15 cellular contexts compared by ENCODE assay signal in the genomic region with DNA sequence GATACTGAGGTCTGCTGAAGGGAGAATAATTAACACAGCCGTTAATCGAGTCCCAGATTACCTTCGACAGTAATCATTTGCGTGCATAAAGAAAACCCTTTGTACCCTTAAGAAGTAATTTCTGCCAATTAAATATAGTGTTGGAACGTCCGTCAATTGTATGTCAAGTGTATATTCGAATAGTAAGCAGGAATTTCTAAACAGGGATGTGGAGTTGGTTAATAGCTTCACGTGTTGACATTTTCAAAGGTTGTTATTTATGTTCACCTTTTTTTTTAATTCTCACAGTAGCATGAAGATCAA. TPM values are rescaled to one million over a fixed set of nuclear protein-coding genes. Genes with fewer than 3 reads are reported as not detected.
A peak's percentile ranks its signal among the peaks of the same experiment; 100 is the strongest.
DNase-seq lines count a peak whose midpoint lies in the region; TF ChIP-seq lines count a peak whose summit lies in the region.
"Had no signal": no experiment of that assay in that cellular context is flagged by ENCODE, and none has a peak within 500 bp of the region (broad histone marks: within the 10 kb centered on the region; RNA-seq: fewer than 3 reads in every experiment).

No MANE protein-coding gene starts in this region.

- peak overlapping the region; percentile 68 for H3K4me3 Mint-ChIP-seq in MCF 10A (ENCODE audit: unreplicated experiment)
- peak overlapping the region; percentile 84 to 93 (median 92) for H3K4me3 Mint-ChIP-seq in nephron
- H3K4me3 Mint-ChIP-seq: IgD-negative memory B cell had no signal

- no peak overlapping the region for H3K4me2 ChIP-seq in mammary epithelial cell (ENCODE audit: insufficient read depth, low read depth, low read length)

- H3K36me3 ChIP-seq in mammary epithelial cell (ENCODE audit: insufficient read depth, low read length) (no peaks in the 10 kb centered on the region), tibial artery (no peaks in the 10 kb centered on the region)
- H3K36me3 ChIP-seq: sigmoid colon, SJSA1 had no signal

- no TSS peak for BruUV-seq in MCF 10A (replicated peaks; lab: Mats Ljungman, UMichigan)
- BruUV-seq in mammary epithelial cell (replicated peaks; lab: Mats Ljungman, UMichigan) = no TSS peak

- H2AFZ ChIP-seq in mammary epithelial cell (ENCODE audit: low read depth, low read length) = no peak overlapping the region

- H3K4me1 Mint-ChIP-seq in MCF 10A (ENCODE audit: insufficient read depth, unreplicated experiment) = no peaks in the 10 kb centered on the region
- no peaks in the 10 kb centered on the region for H3K4me1 Mint-ChIP-seq in nephron

- no peak overlapping the region for H3K9ac ChIP-seq in mammary epithelial cell (ENCODE audit: insufficient read depth, low read length)

- H3K9me3 ChIP-seq in mammary epithelial cell (replicated peaks; ENCODE audit: insufficient read depth, low read length) = no peaks in the 10 kb centered on the region
- peaks cover 0 to 22% (median 8%) of the 10 kb centered on the region in 3 donors for H3K9me3 ChIP-seq in tibial artery
- H3K9me3 ChIP-seq: Caco-2, sigmoid colon, SJSA1 had no signal

- H3K9me3 Mint-ChIP-seq in MCF 10A (ENCODE audit: unreplicated experiment) (peaks cover 15% of the 10 kb centered on the region), nephron (peaks cover 6% of the 10 kb centered on the region)

- POLR2A ChIA-PET in MCF 10A (lab: Yijun Ruan, JAX) = interaction anchor here (0.9 kb wide), 1 partner anchor 16 kb away, joined by 6 read pairs; no protein-coding TSS in a partner anchor

- H3K36me3 Mint-ChIP-seq in MCF 10A (ENCODE audit: insufficient read depth, unreplicated experiment) (no peaks in the 10 kb centered on the region), nephron (ENCODE audit: low read depth) (no peaks in the 10 kb centered on the region)
- H3K36me3 Mint-ChIP-seq: IgD-negative memory B cell; stimulated activated memory B cell treated with anti-CD40 and anti-IgM and Interleukin-4, amounts not matched to agents 10 μg/mL and 1 μg/mL and 100 μg/mL, for 72 hours had no signal

- in situ Hi-C loops in mammary epithelial cell (cut with MboI; ENCODE audit: low sequenced_read_pairs in 2 of 2) = no loop called here

- H3K27me3 ChIP-seq in mammary epithelial cell (ENCODE audit: insufficient read depth, low read length) = peaks cover 32% of the 10 kb centered on the region
- H3K27me3 ChIP-seq in tibial artery = peaks cover 0 to 18% of the 10 kb centered on the region in 2 donors

- no peaks in the 10 kb centered on the region for H3K79me2 ChIP-seq in mammary epithelial cell (ENCODE audit: insufficient read depth, low read length)

- no peak overlapping the region for H3K27ac ChIP-seq in mammary epithelial cell (ENCODE audit: insufficient read depth, low read depth, low read length)
- H3K27ac ChIP-seq in coronary artery = no peak overlapping the region
- H3K27ac ChIP-seq in tibial artery = no peak overlapping the region
- H3K27ac ChIP-seq: foreskin keratinocyte, sigmoid colon, SJSA1 had no signal

- 35% methylated on average over 8 of the region's 8 CpGs for WGBS in mammary epithelial cell (ENCODE audit: low coverage, missing lambda C conversion rate)

- dilution Hi-C loops in mammary epithelial cell (cut with HindIII; ENCODE audit: low sequenced_read_pairs) = loop anchor here (25.0 kb wide), 1 partner anchor 103 kb away; no protein-coding TSS in a partner anchor

- no peak for DNase-seq in MCF 10A (ENCODE audit: unreplicated experiment)
- DNase-seq in mammary epithelial cell = no peak
- DNase-seq in coronary artery (ENCODE audit: low spot score) = no peak
- DNase-seq in tibial artery = no peak
- DNase-seq in COLO668 (lab: John Stamatoyannopoulos, UW; ENCODE audit: unreplicated experiment) = no peak
- DNase-seq in MV-4-11 (lab: John Stamatoyannopoulos, UW) = no peak
- no peak for DNase-seq in dermis blood vessel endothelial cell
- DNase-seq: activated CD4-positive, alpha-beta T cell treated with anti-CD3 and anti-CD28 coated beads, Interleukin-2, amount 50 U/mL, for 4 hours; Caco-2; foreskin keratinocyte; sigmoid colon had no signal

- H3K4me1 ChIP-seq in mammary epithelial cell (ENCODE audit: insufficient read depth, low read length) = peaks cover 11% of the 10 kb centered on the region
- H3K4me1 ChIP-seq in tibial artery = peaks cover 0 to 15% (median 12%) of the 10 kb centered on the region in 4 donors
- H3K4me1 ChIP-seq: Caco-2, foreskin keratinocyte had no signal

- H3K27ac Mint-ChIP-seq in MCF 10A (ENCODE audit: low read depth, unreplicated experiment) = no peak overlapping the region
- no peak overlapping the region for H3K27ac Mint-ChIP-seq in nephron
- H3K27ac Mint-ChIP-seq: IgD-negative memory B cell; stimulated activated memory B cell treated with anti-CD40 and anti-IgM and Interleukin-4, amounts not matched to agents 10 μg/mL and 1 μg/mL and 100 μg/mL, for 72 hours had no signal

- CTCF ChIA-PET in MCF 10A (lab: Yijun Ruan, JAX) (interaction anchor here (0.6 to 1.5 kb wide), 4 partner anchors 58 to 385 kb away, joined by 3 to 4 read pairs (median 4); no protein-coding TSS in a partner anchor), mammary epithelial cell (lab: Charles Lee; ENCODE audit: low non-redundant PET) (no interaction called here)

- H3K27me3 Mint-ChIP-seq in MCF 10A (ENCODE audit: insufficient read depth, unreplicated experiment) (peaks cover 44% of the 10 kb centered on the region), nephron (ENCODE audit: low read depth) (peaks cover 56% of the 10 kb centered on the region)

- TF ChIP-seq CTCF in MCF 10A (IDR thresholded peaks at IDR 0.05; ENCODE audit: unreplicated experiment) (no peak), mammary epithelial cell (conservative IDR thresholded peaks at IDR 0.05 in 1 of 2, IDR thresholded peaks at IDR 0.05 in 1 of 2; ENCODE audit: extremely low read depth in 1 of 2, insufficient read depth in 1 of 2, low read depth in 1 of 2, low read length in 2 of 2) (no peak), coronary artery (IDR thresholded peaks at IDR 0.05) (no peak), nephron (IDR thresholded peaks at IDR 0.05; ENCODE audit: unreplicated experiment in 3 of 3) (no peak), tibial artery (IDR thresholded peaks at IDR 0.05) (no peak)

- no peaks in the 10 kb centered on the region for H4K20me1 ChIP-seq in mammary epithelial cell (ENCODE audit: insufficient read depth, low read length)

- intact Hi-C loops in MCF 10A (cut with micrococcal nuclease) (no loop called here), mammary epithelial cell (cut with micrococcal nuclease) (no loop called here), tibial artery (cut with DNase I; ENCODE audit: low total_unique reads) (no loop called here)

- H3K4me3 ChIP-seq in mammary epithelial cell (replicated peaks in 1 of 3; ENCODE audit: insufficient read depth in 1 of 3, low read depth in 2 of 3, low read length in 3 of 3) (no peak overlapping the region), coronary artery (peak overlapping the region; percentile 79), tibial artery (peak overlapping the region; percentile 59 to 76)

RNA-seq across cellular contexts. Expression of a gene that starts 0.8 kb away (rescaled TPM):
- total RNA-seq in MCF 10A (2022) = not detected in 2 replicates
- total RNA-seq in mammary epithelial cell = under 1 TPM in 1 of 2 donors, not detected in 1; 0.33 TPM
- not detected for polyA plus RNA-seq in mammary epithelial cell
- not detected for polyA minus RNA-seq in mammary epithelial cell
- total RNA-seq in dermis blood vessel endothelial cell = 0.51 and 1.0 TPM in 2 replicates
- total RNA-seq: Caco-2, foreskin keratinocyte, SJSA1 had no signal
- polyA plus RNA-seq: foreskin keratinocyte, IgD-negative memory B cell had no signal

Comparison
In these comparisons a context has a peak if more than half of its experiments do, and no peak if none do; other contexts are left out.
1. H3K4me3 ChIP-seq: peak in coronary artery (single experiment) and tibial artery (2 of 2); none in mammary epithelial cell (0 of 3).